8 cellular contexts compared by ENCODE assay signal in the genomic region with DNA sequence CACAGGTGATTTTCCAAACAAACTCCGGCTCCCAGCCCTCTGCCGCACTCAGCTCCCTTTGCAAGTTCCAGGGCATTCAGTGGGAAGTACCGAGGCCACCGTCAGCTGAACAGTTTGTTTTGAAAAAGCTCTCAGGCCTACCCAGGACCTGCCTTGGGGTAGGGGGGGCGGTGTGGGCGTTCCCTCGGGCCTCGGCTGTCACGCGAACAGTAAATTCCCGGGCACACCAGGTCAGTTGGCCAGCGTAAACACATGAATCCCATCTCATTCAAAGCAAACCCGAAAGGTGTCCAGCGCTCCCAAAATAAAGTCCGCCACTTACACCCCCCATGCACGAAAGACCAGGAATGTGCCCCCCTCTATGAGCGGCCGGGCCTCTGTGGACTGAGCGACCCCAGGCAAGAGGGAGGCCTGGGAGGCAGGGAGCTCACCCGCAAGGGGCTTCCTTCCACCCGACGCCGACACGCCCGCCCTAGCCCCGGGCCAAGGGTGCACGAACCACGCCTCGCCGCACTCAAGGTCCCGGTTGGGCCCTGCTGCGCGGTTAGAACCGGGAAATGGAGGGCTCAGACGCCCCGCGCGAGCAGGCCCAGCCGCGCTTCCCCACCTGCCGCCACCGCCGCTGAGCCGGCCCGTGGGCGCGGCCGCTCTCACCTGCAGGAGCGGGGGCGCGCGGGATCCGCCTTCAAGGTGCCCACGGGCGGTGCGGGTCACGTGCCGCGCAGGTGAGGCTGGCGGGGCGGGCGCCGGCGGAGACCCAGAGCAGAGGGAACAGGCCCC. TPM values are rescaled to one million over a fixed set of nuclear protein-coding genes. Genes with fewer than 3 reads are reported as not detected.
DNase-seq lines count a peak whose midpoint lies in the region; ATAC-seq and TF ChIP-seq lines count a peak whose summit lies in the region.

A gene with protein sequence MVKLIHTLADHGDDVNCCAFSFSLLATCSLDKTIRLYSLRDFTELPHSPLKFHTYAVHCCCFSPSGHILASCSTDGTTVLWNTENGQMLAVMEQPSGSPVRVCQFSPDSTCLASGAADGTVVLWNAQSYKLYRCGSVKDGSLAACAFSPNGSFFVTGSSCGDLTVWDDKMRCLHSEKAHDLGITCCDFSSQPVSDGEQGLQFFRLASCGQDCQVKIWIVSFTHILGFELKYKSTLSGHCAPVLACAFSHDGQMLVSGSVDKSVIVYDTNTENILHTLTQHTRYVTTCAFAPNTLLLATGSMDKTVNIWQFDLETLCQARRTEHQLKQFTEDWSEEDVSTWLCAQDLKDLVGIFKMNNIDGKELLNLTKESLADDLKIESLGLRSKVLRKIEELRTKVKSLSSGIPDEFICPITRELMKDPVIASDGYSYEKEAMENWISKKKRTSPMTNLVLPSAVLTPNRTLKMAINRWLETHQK (minus strand): TSS at position 775 of the 780 bp plus-strand sequence. CDS start 3,634 bp downstream, outside the sequence.

- peak within 1 kb of the TSS; percentile 89 for H2AFZ ChIP-seq in ACC112 (ENCODE audit: low read length, unreplicated experiment)

- H3K27me3 ChIP-seq in ACC112 (ENCODE audit: insufficient read depth, low read length) (no peaks in the 10 kb centered on the region), upper lobe of right lung (no peaks in the 10 kb centered on the region)

- DNase-seq in GM13977 (ENCODE audit: low spot score) (peak; percentile 30), NCI-H510A (lab: John Stamatoyannopoulos, UW) (peak; percentile 25), foreskin fibroblast (peak; percentile 59 to 81), nephron progenitor cell (peak; percentile 81), upper lobe of right lung (peak; percentile 91)
- no peak for DNase-seq in activated T-helper 2 cell treated with anti-CD3 and anti-CD28 coated beads, Interferon-gamma antibody, Interleukin-2, Interleukin-4, amounts not matched to agents 10 μg/mL and 5 μg/mL and 100 μg/mL, durations not matched to agents 14 hours and 24 hours and 36 hours (ENCODE audit: low spot score)

- H3K36me3 ChIP-seq in ACC112 (ENCODE audit: insufficient read depth, low read length), result no peaks in the 10 kb centered on the region
- H3K36me3 ChIP-seq in upper lobe of right lung, result no peaks in the 10 kb centered on the region

- H3K79me2 ChIP-seq in ACC112 (ENCODE audit: control insufficient read depth, insufficient read depth, low read length, unreplicated experiment), result peaks cover 12% of the 10 kb centered on the region

- in situ Hi-C loops in GM13977 (cut with MboI; ENCODE audit: low pct_unique_long_range_greater_than_20kb, low sequenced_read_pairs, unreplicated experiment), result no loop called here

- H3K9me3 Mint-ChIP-seq in activated T-helper 2 cell treated with anti-CD3 and anti-CD28 coated beads, Interferon-gamma antibody, Interleukin-2, Interleukin-4, amounts not matched to agents 10 μg/mL and 5 μg/mL and 100 μg/mL, durations not matched to agents 14 hours and 24 hours and 36 hours, result no peaks in the 10 kb centered on the region
- H3K9me3 Mint-ChIP-seq in nephron progenitor cell, result no peaks in the 10 kb centered on the region

- H3K4me3 Mint-ChIP-seq in activated T-helper 2 cell treated with anti-CD3 and anti-CD28 coated beads, Interferon-gamma antibody, Interleukin-2, Interleukin-4, amounts not matched to agents 10 μg/mL and 5 μg/mL and 100 μg/mL, durations not matched to agents 14 hours and 24 hours and 36 hours (ENCODE audit: low read depth), result peak within 1 kb of the TSS; percentile 81
- H3K4me3 Mint-ChIP-seq in nephron progenitor cell, result peak within 1 kb of the TSS; percentile 92

- peaks cover 22% of the 10 kb centered on the region for H3K4me1 Mint-ChIP-seq in activated T-helper 2 cell treated with anti-CD3 and anti-CD28 coated beads, Interferon-gamma antibody, Interleukin-2, Interleukin-4, amounts not matched to agents 10 μg/mL and 5 μg/mL and 100 μg/mL, durations not matched to agents 14 hours and 24 hours and 36 hours (ENCODE audit: low read depth)
- H3K4me1 Mint-ChIP-seq in nephron progenitor cell, result peaks cover 31% of the 10 kb centered on the region

- H3K27me3 Mint-ChIP-seq in activated T-helper 2 cell treated with anti-CD3 and anti-CD28 coated beads, Interferon-gamma antibody, Interleukin-2, Interleukin-4, amounts not matched to agents 10 μg/mL and 5 μg/mL and 100 μg/mL, durations not matched to agents 14 hours and 24 hours and 36 hours (ENCODE audit: low read depth), result no peaks in the 10 kb centered on the region
- peaks cover 3% of the 10 kb centered on the region for H3K27me3 Mint-ChIP-seq in nephron progenitor cell (ENCODE audit: low read depth, poor library complexity)

- intact Hi-C loops in activated T-helper 2 cell treated with anti-CD3 and anti-CD28 coated beads, Interferon-gamma antibody, Interleukin-2, Interleukin-4, amounts not matched to agents 10 μg/mL and 5 μg/mL and 100 μg/mL, durations not matched to agents 14 hours and 24 hours and 36 hours (cut with micrococcal nuclease), result loop anchor here (1.0 to 10.0 kb wide), 3 partner anchors 329 to 831 kb away; a partner anchor contains a TSS
- intact Hi-C loops in upper lobe of right lung (cut with DNase I), result no loop called here

- H3K27ac Mint-ChIP-seq in activated T-helper 2 cell treated with anti-CD3 and anti-CD28 coated beads, Interferon-gamma antibody, Interleukin-2, Interleukin-4, amounts not matched to agents 10 μg/mL and 5 μg/mL and 100 μg/mL, durations not matched to agents 14 hours and 24 hours and 36 hours, result peak within 1 kb of the TSS; percentile 78
- peak within 1 kb of the TSS; percentile 99 for H3K27ac Mint-ChIP-seq in nephron progenitor cell

- H3K4me3 ChIP-seq in ACC112 (ENCODE audit: low read depth, low read length) (peak within 1 kb of the TSS; percentile 85), foreskin fibroblast (ENCODE audit: low read depth in 1 of 2, low read length in 2 of 2) (peak within 1 kb of the TSS; percentile 78 to 91), upper lobe of right lung (peak within 1 kb of the TSS; percentile 93)

- H3K27ac ChIP-seq in ACC112 (ENCODE audit: low read depth, low read length), result peak within 1 kb of the TSS; percentile 42
- H3K27ac ChIP-seq in upper lobe of right lung, result peak within 1 kb of the TSS; percentile 93

- no peaks in the 10 kb centered on the region for H3K9me3 ChIP-seq in upper lobe of right lung

- ATAC-seq in HG03025 (IDR thresholded peaks at IDR 0.05; ENCODE audit: low FRiP score, unreplicated experiment) (peak; percentile 39), upper lobe of right lung (peak; percentile 69)

- no peak for TF ChIP-seq CTCF in GM13977 (IDR thresholded peaks at IDR 0.05; ENCODE audit: extremely low read depth, insufficient read depth, missing control alignments)
- TF ChIP-seq CTCF in foreskin fibroblast (IDR thresholded peaks at IDR 0.05; ENCODE audit: low read depth, low read length), result no peak
- TF ChIP-seq CTCF in nephron progenitor cell (IDR thresholded peaks at IDR 0.05), result no peak
- no peak for TF ChIP-seq CTCF in upper lobe of right lung (IDR thresholded peaks at IDR 0.05)

- H3K36me3 Mint-ChIP-seq in activated T-helper 2 cell treated with anti-CD3 and anti-CD28 coated beads, Interferon-gamma antibody, Interleukin-2, Interleukin-4, amounts not matched to agents 10 μg/mL and 5 μg/mL and 100 μg/mL, durations not matched to agents 14 hours and 24 hours and 36 hours (ENCODE audit: low read depth), result no peaks in the 10 kb centered on the region
- H3K36me3 Mint-ChIP-seq in nephron progenitor cell (ENCODE audit: low read depth), result peaks cover 19% of the 10 kb centered on the region

- H3K4me1 ChIP-seq in ACC112 (ENCODE audit: control insufficient read depth, insufficient read depth, low read length, unreplicated experiment), result peaks cover 25% of the 10 kb centered on the region
- H3K4me1 ChIP-seq in upper lobe of right lung, result no peaks in the 10 kb centered on the region

RNA-seq across cellular contexts. Expression of the gene that starts here (rescaled TPM):
- 6.2 and 7.1 TPM in 2 replicates for total RNA-seq in activated T-helper 2 cell treated with anti-CD3 and anti-CD28 coated beads, Interferon-gamma antibody, Interleukin-2, Interleukin-4, amounts not matched to agents 10 μg/mL and 5 μg/mL and 100 μg/mL, durations not matched to agents 14 hours and 24 hours and 36 hours
- 16.9 TPM for total RNA-seq in upper lobe of right lung
